In the genomic region with DNA sequence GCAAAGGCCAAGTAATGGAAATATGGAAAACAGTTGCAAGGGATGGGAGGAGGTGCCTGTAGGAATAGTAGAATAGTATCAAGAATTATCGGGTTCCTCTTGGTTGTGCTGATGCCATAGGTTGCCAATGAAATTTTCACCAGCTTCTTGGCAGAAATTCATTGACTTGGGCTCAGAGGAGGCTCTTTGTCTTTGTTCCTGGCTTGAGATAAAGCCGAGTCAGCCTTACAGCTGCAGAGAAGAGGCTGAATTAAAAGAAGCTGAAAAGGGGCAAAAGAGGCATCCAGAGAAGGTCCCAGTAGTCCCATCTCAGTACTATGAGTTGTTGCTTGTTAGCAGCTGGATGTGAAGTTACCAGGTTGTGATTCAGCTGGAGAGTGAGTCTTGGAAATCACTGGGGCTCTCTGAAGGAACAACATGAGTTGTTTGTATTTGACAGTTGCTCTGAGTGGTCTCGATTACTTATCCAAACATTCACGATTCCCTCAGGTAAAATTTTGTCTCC, we compare ENCODE assay signal across 1 cellular context.
TF ChIP-seq lines count a peak whose summit lies in the region.

No MANE protein-coding gene starts in this region.

TF ChIP-seq in endothelial cell of umbilical vein, 7 proteins besides CTCF, POLR2A, EP300 and RAD21:
- TF ChIP-seq JUN (IDR thresholded peaks at IDR 0.05; ENCODE audit: borderline replicate concordance, insufficient read depth, insufficient read length, low read depth) (no peak), GATA2 (IDR thresholded peaks at IDR 0.05; ENCODE audit: insufficient read depth, insufficient read length, low read depth, low read length) (no peak), MYC (IDR thresholded peaks at IDR 0.05; ENCODE audit: low read depth, low read length) (no peak), FOS (IDR thresholded peaks at IDR 0.05; ENCODE audit: borderline replicate concordance, insufficient read depth, low read length) (no peak), EZH2 (IDR thresholded peaks at IDR 0.05; ENCODE audit: borderline replicate concordance, low read depth, low read length, severe bottlenecking) (no peak), POLR2AphosphoS5 (IDR thresholded peaks at IDR 0.05; ENCODE audit: insufficient read depth, low read depth, low read length) (no peak), MAX (IDR thresholded peaks at IDR 0.05; ENCODE audit: insufficient read depth, insufficient read length) (no peak)
